Comparison of ENCODE assay signal across 17 cellular contexts in genomic region chr6:149236584-149236983, GRCh38.
DNase-seq lines count a peak whose midpoint lies in the region.
"Had no signal": no experiment of that assay in that cellular context is flagged by ENCODE, and none has a peak within 500 bp of the region (broad histone marks: within the 10 kb centered on the region; RNA-seq: fewer than 3 reads in every experiment).

No MANE protein-coding gene starts in this region.

- DNase-seq in NCI-H510A treated with DMSO at 0.1 percent for 48 hours (lab: John Stamatoyannopoulos, UW) = peak; percentile 3
- no peak for DNase-seq in NCI-H510A (lab: John Stamatoyannopoulos, UW)
- DNase-seq in NCI-H446 treated with DMSO at 0.1 percent for 48 hours (lab: John Stamatoyannopoulos, UW) = peak; percentile 8
- peak; percentile 81 for DNase-seq in dermis blood vessel endothelial cell
- DNase-seq in skeletal muscle cell (ENCODE audit: low read depth) = peak; percentile 45
- DNase-seq in mesenteric fat pad (ENCODE audit: low spot score) = no peak
- no peak for DNase-seq in SIG-M5 treated with dmso at 0.1 percent for 504 hours (lab: John Stamatoyannopoulos, UW; ENCODE audit: unreplicated experiment)
- no peak for DNase-seq in NOMO-1 treated with DMSO at 0.1 percent for 48 hours (lab: John Stamatoyannopoulos, UW; ENCODE audit: unreplicated experiment)
- DNase-seq: activated CD4-positive, alpha-beta T cell treated with anti-CD3 and anti-CD28 coated beads, Interleukin-2, amount 50 U/mL, for 48 hours; CD4-positive, alpha-beta memory T cell; effector CD8-positive, alpha-beta T cell; MV-4-11; NK-92 treated with Interleukin-12 subunit alpha and Interleukin-12 subunit beta, amount 100 ng/mL, for 24 hours; SIG-M5; stomach; uterus had no signal

- no peak overlapping the region for H3K4me3 ChIP-seq in skeletal muscle cell (ENCODE audit: low read depth, low read length)
- H3K4me3 ChIP-seq: ascending aorta, stomach, uterus had no signal

Comparison
In these comparisons a context has a peak if more than half of its experiments do, and no peak if none do; other contexts are left out.
1. DNase-seq: peak in NCI-H510A treated with DMSO at 0.1 percent for 48 hours (single experiment), NCI-H446 treated with DMSO at 0.1 percent for 48 hours (single experiment), dermis blood vessel endothelial cell (single experiment) and skeletal muscle cell (single experiment); none in NCI-H510A (single experiment), mesenteric fat pad (single experiment), SIG-M5 treated with dmso at 0.1 percent for 504 hours (single experiment) and NOMO-1 treated with DMSO at 0.1 percent for 48 hours (single experiment).